8 cellular contexts compared by ENCODE assay signal in genomic region chr9:41643571-41644221, GRCh38.
DNase-seq lines count a peak whose midpoint lies in the region; ATAC-seq lines count a peak whose summit lies in the region.
"Not testable (repeated sequence)": the region's sequence is repeated elsewhere in the genome, so short reads cannot be mapped to it uniquely, and the experiment has no call there.

No MANE protein-coding gene starts in this region.

- peak; percentile 94 for ATAC-seq in GM18502 (IDR thresholded peaks at IDR 0.05; ENCODE audit: poor library complexity, unreplicated experiment)
- ATAC-seq in HG02642 (IDR thresholded peaks at IDR 0.05; ENCODE audit: poor library complexity, unreplicated experiment): peak; percentile 100
- ATAC-seq in left cardiac atrium: peak; percentile 90 to 100

- DNase-seq in MG63 (peak; percentile 86), T-helper 2 cell (peak in 4 of 5 experiments; percentile 20 to 73 (median 48)), astrocyte of the hippocampus (ENCODE audit: low read depth, low spot score) (peak; percentile 77), left cardiac atrium (peak; percentile 74), posterior cingulate gyrus (peak in 8 of 10 donors; percentile 53 to 94 (median 78))

- H3K27me3 ChIP-seq in MG63; thymus (ENCODE audit: control insufficient read depth, insufficient read depth): not testable (repeated sequence)

- not testable (repeated sequence) for H3K9me3 ChIP-seq in MG63; thymus (ENCODE audit: control insufficient read depth)

- not testable (repeated sequence) for H3K36me3 ChIP-seq in MG63; thymus (ENCODE audit: control insufficient read depth, insufficient read depth)

- H3K4me1 ChIP-seq in thymus (ENCODE audit: control insufficient read depth, insufficient read depth, low read length): not testable (repeated sequence)

- H3K27ac ChIP-seq in thymus (ENCODE audit: low read depth): not testable (repeated sequence)

- intact Hi-C loops in left cardiac atrium (cut with DNase I); posterior cingulate gyrus (cut with DNase I): not testable (repeated sequence)

- H3K4me3 ChIP-seq in MG63 (peak overlapping the region; percentile 57), thymus (ENCODE audit: low read length) (peak overlapping the region; percentile 49)

- WGBS in thymus: 5% methylated on average over 50 of the region's 50 CpGs
